Comparison of ENCODE assay signal across 8 cellular contexts in genomic region chr6:30617565-30618269, GRCh38. TPM values are rescaled to one million over a fixed set of nuclear protein-coding genes. Genes with fewer than 3 reads are reported as not detected.
A peak's percentile ranks its signal among the peaks of the same experiment; 100 is the strongest.
DNase-seq lines count a peak whose midpoint lies in the region; ATAC-seq lines count a peak whose summit lies in the region.

TSS of gene MRPS18B (plus strand) at chr6:30617840. CDS start at chr6:30617866, 26 bp downstream.

- peak within 1 kb of the TSS; percentile 96 for H3K4me3 ChIP-seq in NT2/D1 (ENCODE audit: insufficient read length, low read depth)
- H3K4me3 ChIP-seq in mesodermal cell (ENCODE audit: extremely low read depth, insufficient read depth, low read length, poor library complexity, severe bottlenecking) = peak within 1 kb of the TSS; percentile 84

- ATAC-seq in GM21381 (IDR thresholded peaks at IDR 0.05; ENCODE audit: unreplicated experiment) = peak; percentile 72

- H3K27ac ChIP-seq in mesodermal cell (ENCODE audit: low read depth, low read length, severe bottlenecking) = peak within 1 kb of the TSS; percentile 99

- H3K36me3 ChIP-seq in NT2/D1 (ENCODE audit: insufficient read depth, insufficient read length, low read length) (peaks cover 66% of the 10 kb centered on the region), mesodermal cell (ENCODE audit: control insufficient read depth, insufficient read depth, low read length) (peaks cover 63% of the 10 kb centered on the region)

- H3K9me3 ChIP-seq in NT2/D1 (ENCODE audit: insufficient read depth, low read length) (no peaks in the 10 kb centered on the region), mesodermal cell (ENCODE audit: control insufficient read depth, low read length) (no peaks in the 10 kb centered on the region)

- H3K27me3 ChIP-seq in NT2/D1 (ENCODE audit: insufficient read depth, insufficient read length) = no peaks in the 10 kb centered on the region

- DNase-seq in COLO829 (ENCODE audit: low spot score) (peak; percentile 99), HUDEP-2 (lab: John Stamatoyannopoulos, UW; ENCODE audit: unreplicated experiment in 76 of 76) (peak in 75 of 76 experiments; percentile 60 to 99 (median 97)), NT2/D1 (ENCODE audit: low read depth, low spot score) (peak; percentile 90)
- peak; percentile 99 for DNase-seq in activated CD8-positive, alpha-beta memory T cell treated with anti-CD3 and anti-CD28 coated beads, Interleukin-2, amount 50 U/mL, for 1 hour (ENCODE audit: extremely low read depth)
- DNase-seq in stimulated activated CD8-positive, alpha-beta memory T cell treated with anti-CD3 and anti-CD28 coated beads, Interleukin-15, amount 100 ng/mL, for 4 hours (ENCODE audit: low read depth in 2 of 2) = peak; percentile 94 to 99

- H3K9ac ChIP-seq in NT2/D1 (ENCODE audit: insufficient read length, low read depth) = peak within 1 kb of the TSS; percentile 99

- WGBS in mesodermal cell (ENCODE audit: insufficient coverage in 2 of 2), 2 experiments = 0% methylated on average over 28 to 29 of the region's 34 CpGs

- in situ Hi-C loops in endometrial microvascular endothelial cells (cut with HindIII; ENCODE audit: inconsistent ontology term, low pct_unique_long_range_greater_than_20kb, low sequenced_read_pairs) = no loop called here

- no peaks in the 10 kb centered on the region for H3K4me1 ChIP-seq in NT2/D1 (ENCODE audit: insufficient read depth, insufficient read length)
- H3K4me1 ChIP-seq in mesodermal cell (ENCODE audit: control insufficient read depth, insufficient read depth, low read length, poor library complexity, severe bottlenecking) = peaks cover 18% of the 10 kb centered on the region

RNA-seq across cellular contexts. Expression of gene MRPS18B, which starts in this region (rescaled TPM):
- total RNA-seq in endometrial microvascular endothelial cells (ENCODE audit: inconsistent ontology term) = 50.0 TPM
- polyA plus RNA-seq in mesodermal cell (2013, experiment 1 of 2) = 55.1 TPM
- polyA plus RNA-seq in mesodermal cell (2013, experiment 2 of 2) = 54.6 TPM

Comparison
In these comparisons a context has a peak if more than half of its experiments do, and no peak if none do; other contexts are left out.
1. Peak in every context shown above with its lines: DNase-seq, ATAC-seq, H3K4me3 ChIP-seq and H3K27ac ChIP-seq.